In genomic region chr10:73935895-73936294, GRCh38 we compare ENCODE assay signal across 1 cellular context.
TF ChIP-seq lines count a peak whose summit lies in the region.

No MANE protein-coding gene starts in this region.

TF ChIP-seq in H1, 55 proteins besides CTCF, POLR2A, EP300 and RAD21:
- TF ChIP-seq YY1 (IDR thresholded peaks at IDR 0.05; ENCODE audit: low read depth, low read length) (no peak), MAFK (IDR thresholded peaks at IDR 0.05; ENCODE audit: low read depth, low read length) (no peak), POU5F1 (IDR thresholded peaks at IDR 0.05; ENCODE audit: low read depth, low read length) (no peak), SAP30 (IDR thresholded peaks at IDR 0.05; ENCODE audit: insufficient read depth, insufficient replicate concordance, low read length) (no peak), TAF1 (IDR thresholded peaks at IDR 0.05; ENCODE audit: low read depth, low read length) (no peak), ASH2L (IDR thresholded peaks at IDR 0.05; ENCODE audit: low read length) (no peak), SUZ12 (IDR thresholded peaks at IDR 0.05; ENCODE audit: low read length) (no peak)
